Comparison of ENCODE assay signal across 23 cellular contexts in the genomic region with DNA sequence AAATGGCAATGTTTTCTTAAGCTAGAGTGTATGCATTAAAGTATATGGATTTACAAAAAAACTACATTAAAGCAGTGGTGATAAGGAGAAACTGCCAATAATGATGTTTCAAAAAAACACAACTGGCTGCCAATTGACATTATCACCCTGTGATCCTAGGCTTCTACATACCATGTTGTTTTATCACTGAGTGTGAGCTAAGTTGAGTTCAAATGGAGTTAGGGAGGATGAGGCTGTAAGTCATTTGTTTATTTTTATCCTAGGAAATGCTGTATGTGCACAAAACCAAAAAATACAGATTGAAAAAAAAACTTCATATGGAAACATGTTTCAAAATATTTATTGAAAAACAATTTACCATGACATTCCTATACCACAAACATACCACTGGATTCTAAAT. TPM values are rescaled to one million over a fixed set of nuclear protein-coding genes. Genes with fewer than 3 reads are reported as not detected.
DNase-seq lines count a peak whose midpoint lies in the region; ATAC-seq, FAIRE-seq and TF ChIP-seq lines count a peak whose summit lies in the region.
"Had no signal": no experiment of that assay in that cellular context is flagged by ENCODE, and none has a peak within 500 bp of the region (broad histone marks: within the 10 kb centered on the region; RNA-seq: fewer than 3 reads in every experiment).

No MANE protein-coding gene starts in this region.

- H3K4me1 Mint-ChIP-seq in stimulated activated effector memory CD8-positive, alpha-beta T cell treated with anti-CD3 and anti-CD28 coated beads, Interleukin-12 subunit alpha, Interleukin-12 subunit beta, amount 100 ng/mL, for 72 hours: no peaks in the 10 kb centered on the region
- H3K4me1 Mint-ChIP-seq: CD4-positive, CD25-positive, alpha-beta regulatory T cell; CD8-positive, alpha-beta memory T cell; IgD-negative memory B cell had no signal

- peak; percentile 95 for TF ChIP-seq CTCF in subcutaneous adipose tissue (IDR thresholded peaks at IDR 0.05; ENCODE audit: low read depth)

- H3K36me3 ChIP-seq in SK-N-MC (ENCODE audit: insufficient read depth, low read length): peaks cover 22% of the 10 kb centered on the region

- no peak overlapping the region for H3K27ac Mint-ChIP-seq in stimulated activated effector memory CD8-positive, alpha-beta T cell treated with anti-CD3 and anti-CD28 coated beads, Interleukin-12 subunit alpha, Interleukin-12 subunit beta, amount 100 ng/mL, for 72 hours
- H3K27ac Mint-ChIP-seq: IgD-negative memory B cell had no signal

- H3K9me3 ChIP-seq in SK-N-MC (ENCODE audit: low read depth, low read length): no peaks in the 10 kb centered on the region
- H3K9me3 ChIP-seq: BE2C had no signal

- H3K9me3 Mint-ChIP-seq in stimulated activated effector memory CD8-positive, alpha-beta T cell treated with anti-CD3 and anti-CD28 coated beads, Interleukin-12 subunit alpha, Interleukin-12 subunit beta, amount 100 ng/mL, for 72 hours: no peaks in the 10 kb centered on the region
- H3K9me3 Mint-ChIP-seq: CD4-positive, CD25-positive, alpha-beta regulatory T cell; CD8-positive, alpha-beta memory T cell; IgD-negative memory B cell had no signal

- H3K36me3 Mint-ChIP-seq in stimulated activated effector memory CD8-positive, alpha-beta T cell treated with anti-CD3 and anti-CD28 coated beads, Interleukin-12 subunit alpha, Interleukin-12 subunit beta, amount 100 ng/mL, for 72 hours: peaks cover 43% of the 10 kb centered on the region

- no peak for ATAC-seq in stimulated activated effector memory CD8-positive, alpha-beta T cell treated with anti-CD3 and anti-CD28 coated beads, Interleukin-12 subunit alpha, Interleukin-12 subunit beta, amount 100 ng/mL, for 72 hours
- ATAC-seq in stimulated activated naive CD8-positive, alpha-beta T cell treated with anti-CD3 and anti-CD28 coated beads, Interleukin-15, Interleukin-2, amounts not matched to agents 100 U/mL and 50 U/mL, for 24 hours: no peak
- no peak for ATAC-seq in GM21447 (IDR thresholded peaks at IDR 0.05; ENCODE audit: unreplicated experiment)

- H3K27ac ChIP-seq in SK-N-MC: peak overlapping the region; percentile 28; the same call in 1 of the 2 replicates

- DNase-seq in SK-N-MC (ENCODE audit: low read depth, low spot score): no peak
- DNase-seq in iris pigment epithelial cell (ENCODE audit: low read depth): peak; percentile 28
- no peak for DNase-seq in stimulated activated effector memory CD8-positive, alpha-beta T cell treated with anti-CD3 and anti-CD28 coated beads, Interleukin-12 subunit alpha, Interleukin-12 subunit beta, amount 100 ng/mL, for 72 hours (ENCODE audit: low spot score in 2 of 2)
- no peak for DNase-seq in stimulated activated naive CD8-positive, alpha-beta T cell treated with anti-CD3 and anti-CD28 coated beads, Interleukin-15, Interleukin-2, amounts not matched to agents 100 U/mL and 50 U/mL, for 24 hours
- DNase-seq: ACHN; BE2C; C1 segment of cervical spinal cord; CD4-positive, CD25-positive, alpha-beta regulatory T cell; CD8-positive, alpha-beta memory T cell; COR-L47; DMS 273 treated with DMSO at 0.1 percent for 48 hours; DMS53; DND-41; GDM1; GOT3; H7; KG1 had no signal

- FAIRE-seq in G401.6 (lab: Jason Lieb, UNC): peak; percentile 15

- no peak overlapping the region for H3K9ac ChIP-seq in SK-N-MC (ENCODE audit: insufficient read length)

- no peak overlapping the region for H3K4me3 ChIP-seq in SK-N-MC

- H3K4me3 Mint-ChIP-seq in stimulated activated effector memory CD8-positive, alpha-beta T cell treated with anti-CD3 and anti-CD28 coated beads, Interleukin-12 subunit alpha, Interleukin-12 subunit beta, amount 100 ng/mL, for 72 hours: no peak overlapping the region
- H3K4me3 Mint-ChIP-seq: CD4-positive, CD25-positive, alpha-beta regulatory T cell; CD8-positive, alpha-beta memory T cell; IgD-negative memory B cell had no signal

RNA-seq across cellular contexts. Expression of a gene that starts 22.9 kb away (rescaled TPM):
- total RNA-seq in subcutaneous adipose tissue: not detected
- total RNA-seq: A172; CD4-positive, CD25-positive, alpha-beta regulatory T cell; H7; HT-29 had no signal

RNA-seq across cellular contexts. Expression of a gene that starts 53.2 kb away (rescaled TPM):
- 10 to 100 TPM; 65.1 to 80.1 (median 77.2) TPM for total RNA-seq in subcutaneous adipose tissue
